In genomic region chr5:107330903-107331302, GRCh38 we compare ENCODE assay signal across 1 cellular context.
TF ChIP-seq lines count a peak whose summit lies in the region.

No MANE protein-coding gene starts in this region.

TF ChIP-seq in GM23338, 12 proteins besides CTCF, POLR2A, EP300 and RAD21:
- TF ChIP-seq REST (IDR thresholded peaks at IDR 0.05; ENCODE audit: unreplicated experiment) (no peak), ZNF331 (CRISPR knock-in tag; IDR thresholded peaks at IDR 0.05; ENCODE audit: low read depth) (no peak), POLR2AphosphoS5 (IDR thresholded peaks at IDR 0.05; ENCODE audit: low read depth) (no peak), ZNF462 (CRISPR knock-in tag; IDR thresholded peaks at IDR 0.05) (no peak), EZH2 (IDR thresholded peaks at IDR 0.05; ENCODE audit: low read depth, unreplicated experiment) (no peak), CREB1 (CRISPR knock-in tag; IDR thresholded peaks at IDR 0.05; ENCODE audit: low read depth) (no peak), EZH2phosphoT487 (IDR thresholded peaks at IDR 0.05; ENCODE audit: unreplicated experiment) (no peak), JUNB (IDR thresholded peaks at IDR 0.05; ENCODE audit: unreplicated experiment) (no peak), ETS1 (IDR thresholded peaks at IDR 0.05) (no peak), STAT1 (IDR thresholded peaks at IDR 0.05; ENCODE audit: unreplicated experiment) (no peak), ZNF114 (CRISPR knock-in tag; IDR thresholded peaks at IDR 0.05) (no peak), NANOG (IDR thresholded peaks at IDR 0.05; ENCODE audit: borderline replicate concordance) (no peak)
